19 cellular contexts compared by ENCODE assay signal in the genomic region with DNA sequence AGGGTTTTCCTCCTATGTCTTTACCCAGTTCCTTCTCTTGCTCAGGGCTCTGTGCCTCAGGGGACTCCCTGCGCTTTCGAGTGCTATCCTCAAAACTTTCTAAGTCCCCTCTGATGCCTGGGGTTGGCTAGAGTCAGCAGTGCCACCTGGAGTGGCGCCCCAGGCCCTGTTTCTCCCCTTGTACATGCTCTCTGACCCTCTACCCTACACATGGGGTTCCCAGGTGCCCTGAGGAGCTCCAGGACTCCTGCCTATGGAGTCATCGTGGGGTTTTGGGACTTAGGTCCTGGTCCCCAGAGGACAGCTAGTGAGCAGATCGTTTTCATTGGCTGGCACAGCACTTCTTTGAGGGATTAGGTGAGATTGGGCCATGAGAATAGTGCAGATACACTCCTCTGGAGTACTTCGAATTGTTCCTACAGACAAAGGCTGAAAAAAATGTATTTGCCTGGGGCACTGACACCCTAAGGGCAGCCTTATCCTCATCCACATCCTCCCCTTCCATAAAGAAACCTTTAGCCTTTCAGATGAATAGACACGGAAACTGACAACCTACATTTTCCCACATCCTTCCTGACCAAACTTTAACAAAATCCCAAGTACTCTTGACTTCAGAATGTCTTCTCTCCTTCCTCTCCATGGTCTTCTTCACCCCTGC. TPM values are rescaled to one million over a fixed set of nuclear protein-coding genes. Genes with fewer than 3 reads are reported as not detected.
DNase-seq lines count a peak whose midpoint lies in the region; ATAC-seq and TF ChIP-seq lines count a peak whose summit lies in the region.
"Had no signal": no experiment of that assay in that cellular context is flagged by ENCODE, and none has a peak within 500 bp of the region (broad histone marks: within the 10 kb centered on the region; RNA-seq: fewer than 3 reads in every experiment).

No MANE protein-coding gene starts in this region.

- H3K27me3 Mint-ChIP-seq in GM23338 (ENCODE audit: insufficient read depth, low read depth, poor library complexity), result peaks cover 23% of the 10 kb centered on the region

- H3K4me2 ChIP-seq in GM23338, result no peak overlapping the region
- peak overlapping the region; percentile 58 for H3K4me2 ChIP-seq in fibroblast of lung (ENCODE audit: extremely low read depth, insufficient read depth, low read length)
- H3K4me2 ChIP-seq in skeletal muscle satellite cell (ENCODE audit: low read length), result peak overlapping the region; percentile 61

- no peaks in the 10 kb centered on the region for H4K20me1 ChIP-seq in GM23338 (replicated peaks; ENCODE audit: insufficient read depth)
- no peaks in the 10 kb centered on the region for H4K20me1 ChIP-seq in fibroblast of lung (ENCODE audit: control insufficient read depth, extremely low read depth, insufficient read depth, low read length)

- H2AFZ ChIP-seq in GM23338 (peak overlapping the region; percentile 84), fibroblast of lung (ENCODE audit: low read length) (no peak overlapping the region)
- H2AFZ ChIP-seq: parathyroid adenoma had no signal

- H3K4me3 ChIP-seq in GM23338 (no peak overlapping the region), fibroblast of lung (replicated peaks in 1 of 4; ENCODE audit: control extremely low read depth in 1 of 4, insufficient read depth in 1 of 4, low read depth in 3 of 4, low read length in 4 of 4) (no peak overlapping the region), skeletal muscle satellite cell (ENCODE audit: low read length) (no peak overlapping the region)
- H3K4me3 ChIP-seq: esophagus muscularis mucosa, heart left ventricle, skin epidermis, tibial nerve had no signal

- no peak overlapping the region for H3K27ac Mint-ChIP-seq in GM23338
- H3K27ac Mint-ChIP-seq: dendritic cell treated with granulocyte-macrophage colony-stimulating factor and Interleukin-4, amounts not matched to agents 40 ng/mL and 50 ng/mL, for 4 days had no signal

- no peaks in the 10 kb centered on the region for H3F3A ChIP-seq in GM23338 (replicated peaks; ENCODE audit: low read depth)

- H3K4me1 ChIP-seq in GM23338 (ENCODE audit: insufficient read depth) (peaks cover 12% of the 10 kb centered on the region), fibroblast of lung (ENCODE audit: control insufficient read depth, extremely low read depth, insufficient read depth, low read length) (peaks cover 13% of the 10 kb centered on the region), skeletal muscle satellite cell (ENCODE audit: control insufficient read depth, insufficient read depth, low read length) (peaks cover 14% of the 10 kb centered on the region)
- H3K4me1 ChIP-seq: esophagus muscularis mucosa, parathyroid adenoma, tibial nerve had no signal

- no peak for TF ChIP-seq CTCF in GM23338 (conservative IDR thresholded peaks at IDR 0.05; ENCODE audit: low read depth in 2 of 2)
- no peak for TF ChIP-seq CTCF in fibroblast of lung (conservative IDR thresholded peaks at IDR 0.05 in 1 of 2, IDR thresholded peaks at IDR 0.05 in 1 of 2; ENCODE audit: low read depth in 1 of 2, low read length in 2 of 2)

- H3K79me2 ChIP-seq in GM23338 (replicated peaks; ENCODE audit: insufficient read depth) (no peaks in the 10 kb centered on the region), fibroblast of lung (ENCODE audit: control insufficient read depth, insufficient read depth, low read length) (no peaks in the 10 kb centered on the region)
- H3K79me2 ChIP-seq: parathyroid adenoma had no signal

- H3K4me1 Mint-ChIP-seq in GM23338, result peaks cover 33% of the 10 kb centered on the region

- no peaks in the 10 kb centered on the region; the same call in 2 of the 3 replicates for H3K9me3 Mint-ChIP-seq in GM23338
- H3K9me3 Mint-ChIP-seq: dendritic cell treated with granulocyte-macrophage colony-stimulating factor and Interleukin-4, amounts not matched to agents 40 ng/mL and 50 ng/mL, for 4 days had no signal

- no peak overlapping the region for H3K27ac ChIP-seq in GM23338 (ENCODE audit: low read depth)
- peak overlapping the region; percentile 9 for H3K27ac ChIP-seq in fibroblast of lung (ENCODE audit: insufficient read depth, low read length)
- H3K27ac ChIP-seq: esophagus muscularis mucosa, heart left ventricle, parathyroid adenoma, tibial nerve had no signal

- no peaks in the 10 kb centered on the region for H3K9me2 ChIP-seq in GM23338 (ENCODE audit: insufficient read depth)

- no peaks in the 10 kb centered on the region for H3K36me3 ChIP-seq in GM23338 (ENCODE audit: insufficient read depth)
- H3K36me3 ChIP-seq in fibroblast of lung (ENCODE audit: control insufficient read depth, insufficient read depth, low read length), result no peaks in the 10 kb centered on the region
- H3K36me3 ChIP-seq in skeletal muscle satellite cell (ENCODE audit: insufficient read depth, low read length), result no peaks in the 10 kb centered on the region
- H3K36me3 ChIP-seq: esophagus muscularis mucosa, heart left ventricle, tibial nerve had no signal

- no peaks in the 10 kb centered on the region for H3K27me3 ChIP-seq in GM23338 (ENCODE audit: insufficient read depth)
- H3K27me3 ChIP-seq in fibroblast of lung (ENCODE audit: control insufficient read depth, insufficient read depth, low read length), result peaks cover 15% of the 10 kb centered on the region
- peaks cover 12% of the 10 kb centered on the region for H3K27me3 ChIP-seq in skeletal muscle satellite cell (ENCODE audit: control insufficient read depth, insufficient read depth, low read length)

- no peak for DNase-seq in GM23338 (ENCODE audit: low spot score)
- peak; percentile 41 for DNase-seq in RPMI7951 (ENCODE audit: low read depth)
- DNase-seq in fibroblast of lung (ENCODE audit: low read depth in 2 of 2), result no peak
- DNase-seq: activated CD4-positive, alpha-beta T cell treated with anti-CD3 and anti-CD28 coated beads for 48 hours; activated CD8-positive, alpha-beta memory T cell treated with anti-CD3 and anti-CD28 coated beads, Interleukin-2, amount 50 U/mL, for 4 hours; DMS79; heart left ventricle; NCI-H2227 treated with DMSO at 0.1 percent for 48 hours had no signal

- no peak overlapping the region for H3K4me3 Mint-ChIP-seq in GM23338
- H3K4me3 Mint-ChIP-seq: dendritic cell treated with granulocyte-macrophage colony-stimulating factor and Interleukin-4, amounts not matched to agents 40 ng/mL and 50 ng/mL, for 4 days had no signal

- no peaks in the 10 kb centered on the region for H3K36me3 Mint-ChIP-seq in GM23338 (ENCODE audit: low read depth)

- ATAC-seq in GM23338, result no peak
- ATAC-seq in GM19035 (IDR thresholded peaks at IDR 0.05; ENCODE audit: unreplicated experiment), result no peak
- ATAC-seq in GM21515 (IDR thresholded peaks at IDR 0.05; ENCODE audit: unreplicated experiment), result no peak
- ATAC-seq in GM18861 (IDR thresholded peaks at IDR 0.05; ENCODE audit: unreplicated experiment), result no peak
- ATAC-seq: heart left ventricle had no signal

- no peaks in the 10 kb centered on the region for H3K9me3 ChIP-seq in fibroblast of lung (ENCODE audit: control insufficient read depth, insufficient read depth, low read depth, low read length)
- no peaks in the 10 kb centered on the region for H3K9me3 ChIP-seq in skeletal muscle satellite cell (replicated peaks; ENCODE audit: low read length)
- H3K9me3 ChIP-seq: esophagus muscularis mucosa, heart left ventricle, tibial nerve had no signal

- H3K9ac ChIP-seq in fibroblast of lung (ENCODE audit: insufficient read depth, low read length), result no peak overlapping the region
- H3K9ac ChIP-seq in skeletal muscle satellite cell (ENCODE audit: low read depth, low read length), result no peak overlapping the region
- H3K9ac ChIP-seq: parathyroid adenoma had no signal

TF ChIP-seq in GM23338, 12 proteins besides CTCF, POLR2A, EP300 and RAD21 (continues in another document):
- TF ChIP-seq ZNF114 (CRISPR knock-in tag; IDR thresholded peaks at IDR 0.05), result no peak
- no peak for TF ChIP-seq EZH2 (IDR thresholded peaks at IDR 0.05; ENCODE audit: low read depth, unreplicated experiment)
- no peak for TF ChIP-seq NANOG (IDR thresholded peaks at IDR 0.05; ENCODE audit: borderline replicate concordance)
- no peak for TF ChIP-seq EZH2phosphoT487 (IDR thresholded peaks at IDR 0.05; ENCODE audit: unreplicated experiment)

RNA-seq across cellular contexts. Expression of a gene that starts 41.5 kb away (rescaled TPM):
- 0.58 and 0.66 TPM in 2 replicates for total RNA-seq in GM23338 (2014; rRNA removed; shearing (Covaris generic))
- polyA plus RNA-seq in GM23338 (2016; fragmentation: Nextera tagmentation; extraction: Ambion mirVana) (0.89 and 0.96 TPM in 2 replicates), fibroblast of lung (0.02 TPM in 1 of 2 replicates, not detected in the other)
- total RNA-seq in RPMI7951 (2014; rRNA removed; shearing (Covaris generic)), result 30.3 and 33.4 TPM in 2 replicates
- total RNA-seq in fibroblast of lung, result not detected in 2 replicates
- polyA plus RNA-seq in fibroblast of lung (2012), result not detected in 2 replicates
- not detected in 2 replicates for polyA minus RNA-seq in fibroblast of lung (ENCODE audit: low replicate concordance)
- not detected in 2 replicates for total RNA-seq in skeletal muscle satellite cell (2012; rRNA removed)
- total RNA-seq: LHCN-M2, SK-MEL-5 had no signal

Comparison
In these comparisons a context has a peak if more than half of its experiments do, and no peak if none do; other contexts are left out.
1. RNA of a gene that starts 41.5 kb away (total RNA-seq): 30.3 to 33.4 TPM in RPMI7951; 0.58 to 0.66 TPM in GM23338 and not detected in fibroblast of lung; every median in the first group is over 10 times any median in the second.